ENCODE assay signal across 8 cellular contexts in genomic region chr1:2193514-2194251, GRCh38. TPM values are rescaled to one million over a fixed set of nuclear protein-coding genes. Genes with fewer than 3 reads are reported as not detected.
DNase-seq lines count a peak whose midpoint lies in the region; TF ChIP-seq lines count a peak whose summit lies in the region.

No MANE protein-coding gene starts in this region.

- H3K4me1 ChIP-seq in A673 (ENCODE audit: insufficient read depth, low read length, poor library complexity, severe bottlenecking) (peaks cover 45% of the 10 kb centered on the region), mesodermal cell (ENCODE audit: control insufficient read depth, insufficient read depth, low read length, poor library complexity, severe bottlenecking) (peaks cover 26% of the 10 kb centered on the region)

- TF ChIP-seq CTCF in A673 (conservative IDR thresholded peaks at IDR 0.05; ENCODE audit: low read depth, low read length), result no peak
- no peak for TF ChIP-seq CTCF in brain microvascular endothelial cell (IDR thresholded peaks at IDR 0.05; ENCODE audit: low read depth, low read length, missing control alignments)

- CTCF ChIA-PET in A673 (lab: Charles Lee), result interaction anchor here (0.7 to 3.1 kb wide), 2 partner anchors 188 to 586 kb away, joined by 6 to 70 read pairs; no protein-coding TSS in a partner anchor

- intact Hi-C loops in A673 (cut with micrococcal nuclease; ENCODE audit: unreplicated experiment), result loop anchor here (10.0 kb wide), 1 partner anchor 121 kb away; no protein-coding TSS in a partner anchor

- 76% methylated on average over 31 to 39 of the region's 41 CpGs for WGBS in mesodermal cell (ENCODE audit: insufficient coverage in 2 of 2), 2 experiments

- H3K27me3 ChIP-seq in A673 (replicated peaks; ENCODE audit: insufficient read depth, low read depth, low read length, poor library complexity) (no peaks in the 10 kb centered on the region), brain microvascular endothelial cell (replicated peaks) (no peaks in the 10 kb centered on the region)

- H3K4me3 ChIP-seq in A673 (ENCODE audit: low read depth, low read length, poor library complexity, severe bottlenecking), result peak overlapping the region; percentile 65
- H3K4me3 ChIP-seq in brain microvascular endothelial cell (ENCODE audit: low read depth, low read length), result peak overlapping the region; percentile 51
- H3K4me3 ChIP-seq in mesodermal cell (ENCODE audit: extremely low read depth, insufficient read depth, low read length, poor library complexity, severe bottlenecking), result peak overlapping the region; percentile 46

- H3K36me3 ChIP-seq in A673 (ENCODE audit: insufficient read depth, low read length, poor library complexity, severe bottlenecking) (no peaks in the 10 kb centered on the region), brain microvascular endothelial cell (replicated peaks) (no peaks in the 10 kb centered on the region), mesodermal cell (ENCODE audit: control insufficient read depth, insufficient read depth, low read length) (peaks cover 14% of the 10 kb centered on the region)

- in situ Hi-C loops in brain microvascular endothelial cell (cut with HindIII; ENCODE audit: low pct_ligation_motif_present, low sequenced_read_pairs), result loop anchor here (10.0 kb wide), 1 partner anchor 161 kb away; no protein-coding TSS in a partner anchor

- BruUV-seq in A673 (replicated peaks; lab: Mats Ljungman, UMichigan), result no TSS peak

- H3K27ac ChIP-seq in A673 (ENCODE audit: low read depth, low read length, poor library complexity, severe bottlenecking), result peak overlapping the region; percentile 80
- H3K27ac ChIP-seq in brain microvascular endothelial cell, result no peak overlapping the region
- H3K27ac ChIP-seq in mesodermal cell (ENCODE audit: low read depth, low read length, severe bottlenecking), result no peak overlapping the region

- DNase-seq in A673 (ENCODE audit: low spot score) (no peak), HK-2 (ENCODE audit: unreplicated experiment) (peak; percentile 55), brain microvascular endothelial cell (no peak), cerebellar nuclear complex (lab: John Stamatoyannopoulos, UW) (no peak), NCI-H146 treated with DMSO at 0.1 percent for 48 hours (lab: John Stamatoyannopoulos, UW; ENCODE audit: unreplicated experiment) (no peak), NCI-H526 treated with DMSO at 0.1 percent for 48 hours (lab: John Stamatoyannopoulos, UW) (no peak)
- DNase-seq in activated CD8-positive, alpha-beta memory T cell treated with anti-CD3 and anti-CD28 coated beads for 24 hours, result no peak

- no peaks in the 10 kb centered on the region for H3K9me3 ChIP-seq in A673 (ENCODE audit: low read depth, low read length, poor library complexity, severe bottlenecking)
- H3K9me3 ChIP-seq in mesodermal cell (ENCODE audit: control insufficient read depth, low read length), result no peaks in the 10 kb centered on the region

- POLR2A ChIA-PET in A673 (lab: Charles Lee; ENCODE audit: low non-redundant PET), result interaction anchor here (0.6 kb wide), 2 partner anchors 22 to 248 kb away, joined by 9 to 17 read pairs; no protein-coding TSS in a partner anchor

RNA-seq across cellular contexts. Expression of gene FAAP20, which starts 0.9 kb away (rescaled TPM):
- 114 and 119 TPM in 2 replicates for total RNA-seq in A673 (2021)
- 106 TPM for polyA plus RNA-seq in mesodermal cell (2013, experiment 1 of 2)
- 81.5 TPM for polyA plus RNA-seq in mesodermal cell (2013, experiment 2 of 2)

RNA-seq across cellular contexts. Expression of gene SKI, which starts 34.4 kb away (rescaled TPM):
- total RNA-seq in A673 (2021), result 84.9 and 88.1 TPM in 2 replicates
- 38.8 TPM for polyA plus RNA-seq in mesodermal cell (2013, experiment 1 of 2)
- polyA plus RNA-seq in mesodermal cell (2013, experiment 2 of 2), result 30.8 TPM
